ENCODE assay signal across 1 cellular context in genomic region chr2:67631474-67631873, GRCh38.
TF ChIP-seq lines count a peak whose summit lies in the region.

No MANE protein-coding gene starts in this region.

TF ChIP-seq in WTC11, 78 proteins besides CTCF, POLR2A, EP300 and RAD21 (continued from another document):
- TF ChIP-seq GRHL2 (CRISPR knock-in tag; IDR thresholded peaks at IDR 0.05; ENCODE audit: insufficient replicate concordance, severe bottlenecking) (no peak), NR1H2 (CRISPR knock-in tag; IDR thresholded peaks at IDR 0.05) (no peak)
